Comparison of ENCODE assay signal across 8 cellular contexts in the genomic region with DNA sequence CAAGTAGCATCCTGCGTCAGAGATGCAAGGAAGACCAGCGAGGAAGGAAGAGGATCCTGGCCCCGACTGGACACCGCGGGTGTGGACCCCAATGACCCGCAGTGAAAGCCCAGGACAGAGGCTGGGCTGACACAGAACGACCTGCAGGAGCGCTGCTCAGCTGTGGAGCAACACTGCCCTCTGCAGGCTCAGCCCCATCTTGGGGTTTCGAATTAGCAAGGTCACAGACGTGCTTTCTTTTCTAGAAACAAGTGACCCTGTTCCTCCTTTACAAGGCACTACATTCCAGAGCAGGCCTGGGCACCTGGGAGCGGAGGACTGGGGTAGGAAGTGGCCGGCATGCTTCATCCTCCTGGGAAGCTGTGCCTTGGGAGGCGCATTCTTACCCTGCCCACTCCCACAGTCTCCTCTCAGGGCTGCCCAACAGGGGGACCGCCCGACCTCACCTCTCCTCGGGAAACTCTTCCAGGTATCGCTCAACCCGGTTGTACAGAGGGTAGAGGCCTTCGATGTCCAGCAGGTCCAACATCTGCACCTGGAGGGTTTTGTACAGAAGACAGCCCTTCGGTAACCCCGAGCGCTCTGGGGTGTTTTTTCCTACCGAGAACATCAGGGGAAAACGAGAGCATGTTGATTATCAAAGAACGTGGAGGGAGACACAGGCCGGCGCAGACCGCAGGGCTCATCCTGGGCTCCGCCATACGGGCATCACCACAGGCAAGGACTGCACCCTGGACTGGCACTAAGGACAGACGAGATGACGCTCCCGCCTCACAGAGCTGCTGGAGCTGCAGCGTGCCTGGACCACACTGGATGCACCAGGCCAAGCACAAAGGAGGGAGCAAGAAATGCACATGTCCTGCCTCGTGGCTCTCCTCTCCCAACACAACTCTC. TPM values are rescaled to one million over a fixed set of nuclear protein-coding genes. Genes with fewer than 3 reads are reported as not detected.
DNase-seq lines count a peak whose midpoint lies in the region; TF ChIP-seq lines count a peak whose summit lies in the region.

No MANE protein-coding gene starts in this region.

- H3K27me3 ChIP-seq in right atrium auricular region: no peaks in the 10 kb centered on the region

- no peaks in the 10 kb centered on the region for H3K9me3 ChIP-seq in right atrium auricular region

- H3K36me3 ChIP-seq in right atrium auricular region: peaks cover 78% of the 10 kb centered on the region

- H3K4me3 ChIP-seq in right atrium auricular region: no peak overlapping the region

- peaks cover 0 to 6% of the 10 kb centered on the region in 2 donors for H3K4me1 ChIP-seq in right atrium auricular region

- H3K27ac ChIP-seq in right atrium auricular region: peak overlapping the region in 1 of 2 donors; percentile 13

- peak; percentile 47 to 51 for DNase-seq in NCI-H2081 (lab: John Stamatoyannopoulos, UW)
- DNase-seq in NCI-H2081 treated with DMSO at 0.1 percent for 48 hours (lab: John Stamatoyannopoulos, UW): no peak
- peak; percentile 56 for DNase-seq in LHCN-M2 (ENCODE audit: low read depth)
- peak in 4 of 5 experiments; percentile 33 to 66 (median 46) for DNase-seq in T-helper 2 cell
- DNase-seq in amniotic stem cell (lab: John Stamatoyannopoulos, UW): peak; percentile 12
- DNase-seq in right atrium auricular region (ENCODE audit: low spot score): peak; percentile 82
- DNase-seq in retina: peak; percentile 77
- DNase-seq in cortex of kidney (lab: John Stamatoyannopoulos, UW): no peak

- TF ChIP-seq CTCF in right atrium auricular region (IDR thresholded peaks at IDR 0.05): peak; percentile 78 to 95

RNA-seq across cellular contexts. Expression of gene IPPK, which starts 35.0 kb away (rescaled TPM):
- total RNA-seq in LHCN-M2 (2014; rRNA removed): 13.1 and 18.0 TPM in 2 replicates
- 6.1 TPM for polyA plus RNA-seq in LHCN-M2 (2012)
- total RNA-seq in right atrium auricular region: 10 to 100 TPM in 1 of 2 donors, 1 to 10 TPM in 1; 8.9 to 13.1 TPM

Comparison
In these comparisons a context has a peak if more than half of its experiments do, and no peak if none do; other contexts are left out.
1. DNase-seq: peak in NCI-H2081 (2 of 2), LHCN-M2 (single experiment), T-helper 2 cell (4 of 5), amniotic stem cell (single experiment), right atrium auricular region (single experiment) and retina (single experiment); none in NCI-H2081 treated with DMSO at 0.1 percent for 48 hours (single experiment) and cortex of kidney (single experiment).